8 cellular contexts compared by ENCODE assay signal in genomic region chr2:47070920-47071824, GRCh38.
DNase-seq lines count a peak whose midpoint lies in the region; ATAC-seq and TF ChIP-seq lines count a peak whose summit lies in the region.

No MANE protein-coding gene starts in this region.

- intact Hi-C loops in right lobe of liver (cut with DNase I), result no loop called here

- peaks cover 4% of the 10 kb centered on the region for H3K27me3 Mint-ChIP-seq in brain
- H3K27me3 Mint-ChIP-seq in stimulated activated naive CD8-positive, alpha-beta T cell treated with anti-CD3 and anti-CD28 coated beads, Interleukin-15, amount 100 ng/mL, for 72 hours, result no peaks in the 10 kb centered on the region

- WGBS in right lobe of liver (ENCODE audit: insufficient coverage, low coverage, low lambda C conversion rate, missing lambda C conversion rate), result 3% methylated on average over 5 of the region's 15 CpGs

- peak; percentile 100 for DNase-seq in A172 (ENCODE audit: low spot score)
- DNase-seq in RWPE2 (ENCODE audit: low spot score), result no peak
- peak; percentile 72 to 83 (median 80) for DNase-seq in right lobe of liver
- DNase-seq in stimulated activated naive CD8-positive, alpha-beta T cell treated with anti-CD3 and anti-CD28 coated beads, Interleukin-15, amount 100 ng/mL, for 72 hours, result peak; percentile 64 to 84
- no peak for DNase-seq in NCI-H82 (lab: John Stamatoyannopoulos, UW)

- H3K4me1 ChIP-seq in RWPE2 (ENCODE audit: insufficient read depth, poor library complexity, severe bottlenecking), result peaks cover 28% of the 10 kb centered on the region
- peaks cover 0 to 31% (median 9%) of the 10 kb centered on the region in 4 donors for H3K4me1 ChIP-seq in right lobe of liver

- H3K36me3 Mint-ChIP-seq in brain, result peaks cover 8% of the 10 kb centered on the region

- H3K27ac Mint-ChIP-seq in brain, result peak overlapping the region; percentile 69 to 99 (median 88)
- peak overlapping the region; percentile 66 to 74 for H3K27ac Mint-ChIP-seq in stimulated activated naive CD8-positive, alpha-beta T cell treated with anti-CD3 and anti-CD28 coated beads, Interleukin-15, amount 100 ng/mL, for 72 hours

- peak; percentile 93 for ATAC-seq in GM18858 (IDR thresholded peaks at IDR 0.05; ENCODE audit: unreplicated experiment)
- ATAC-seq in HG03045 (IDR thresholded peaks at IDR 0.05; ENCODE audit: unreplicated experiment), result peak; percentile 55
- no peak for ATAC-seq in RWPE2 (ENCODE audit: low read depth)
- ATAC-seq in right lobe of liver, result peak; percentile 19 to 57 (median 35)
- ATAC-seq in stimulated activated naive CD8-positive, alpha-beta T cell treated with anti-CD3 and anti-CD28 coated beads, Interleukin-15, amount 100 ng/mL, for 72 hours, result peak; percentile 83

- no peaks in the 10 kb centered on the region for H3K9me3 Mint-ChIP-seq in brain
- no peaks in the 10 kb centered on the region for H3K9me3 Mint-ChIP-seq in stimulated activated naive CD8-positive, alpha-beta T cell treated with anti-CD3 and anti-CD28 coated beads, Interleukin-15, amount 100 ng/mL, for 72 hours

- no peak for TF ChIP-seq POLR2A in right lobe of liver (IDR thresholded peaks at IDR 0.05)

- peaks cover 8% of the 10 kb centered on the region for H3K36me3 ChIP-seq in RWPE2 (ENCODE audit: low read depth)
- no peaks in the 10 kb centered on the region for H3K36me3 ChIP-seq in right lobe of liver

- no peak overlapping the region for H3K4me3 Mint-ChIP-seq in brain
- H3K4me3 Mint-ChIP-seq in stimulated activated naive CD8-positive, alpha-beta T cell treated with anti-CD3 and anti-CD28 coated beads, Interleukin-15, amount 100 ng/mL, for 72 hours, result peak overlapping the region; percentile 61 to 72

- H3K9me3 ChIP-seq in RWPE2 (ENCODE audit: severe bottlenecking) (no peaks in the 10 kb centered on the region), right lobe of liver (no peaks in the 10 kb centered on the region)

- H3K27me3 ChIP-seq in RWPE2 (ENCODE audit: insufficient read depth, poor library complexity, severe bottlenecking) (no peaks in the 10 kb centered on the region), right lobe of liver (no peaks in the 10 kb centered on the region)

- TF ChIP-seq CTCF in RWPE2 (IDR thresholded peaks at IDR 0.05; ENCODE audit: poor library complexity, severe bottlenecking) (no peak), brain (conservative IDR thresholded peaks at IDR 0.05) (no peak), right lobe of liver (IDR thresholded peaks at IDR 0.05) (no peak)

- H3K4me1 Mint-ChIP-seq in brain, result peaks cover 64% of the 10 kb centered on the region
- H3K4me1 Mint-ChIP-seq in stimulated activated naive CD8-positive, alpha-beta T cell treated with anti-CD3 and anti-CD28 coated beads, Interleukin-15, amount 100 ng/mL, for 72 hours, result peaks cover 62% of the 10 kb centered on the region

- peak overlapping the region; percentile 86 for H3K27ac ChIP-seq in RWPE2 (ENCODE audit: poor library complexity, severe bottlenecking)
- H3K27ac ChIP-seq in right lobe of liver, result peak overlapping the region; percentile 19 to 74 (median 65)

- no peak overlapping the region for H3K4me3 ChIP-seq in RWPE2 (ENCODE audit: severe bottlenecking)
- H3K4me3 ChIP-seq in right lobe of liver, result no peak overlapping the region

Comparison
In these comparisons a context has a peak if more than half of its experiments do, and no peak if none do; other contexts are left out.
1. DNase-seq: peak in A172 (single experiment), right lobe of liver (3 of 3) and stimulated activated naive CD8-positive, alpha-beta T cell treated with anti-CD3 and anti-CD28 coated beads, Interleukin-15, amount 100 ng/mL, for 72 hours (2 of 2); none in RWPE2 (single experiment) and NCI-H82 (single experiment).
2. H3K4me3 Mint-ChIP-seq: peak in stimulated activated naive CD8-positive, alpha-beta T cell treated with anti-CD3 and anti-CD28 coated beads, Interleukin-15, amount 100 ng/mL, for 72 hours (2 of 2); none in brain (0 of 5).